Comparison of ENCODE assay signal across 14 cellular contexts in the genomic region with DNA sequence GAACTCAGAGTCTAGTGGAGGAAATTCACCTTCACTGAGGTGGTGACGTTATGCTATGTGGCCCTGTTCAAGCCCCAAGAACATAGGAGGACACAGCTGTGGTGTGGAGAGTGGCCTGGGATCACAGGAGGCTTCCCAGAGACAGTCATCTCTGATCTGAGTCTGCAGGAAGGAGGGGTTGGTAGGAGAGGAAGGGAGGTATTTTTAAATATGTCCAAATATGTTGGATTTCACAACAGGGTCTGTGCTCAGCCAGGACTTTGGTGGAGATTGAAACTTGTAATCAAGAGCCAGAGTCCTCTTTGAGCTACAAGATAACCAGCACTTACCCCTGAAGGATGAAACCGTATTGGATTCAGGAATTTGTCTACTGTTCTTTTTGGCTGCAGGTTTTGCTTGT. TPM values are rescaled to one million over a fixed set of nuclear protein-coding genes. Genes with fewer than 3 reads are reported as not detected.
DNase-seq lines count a peak whose midpoint lies in the region; ATAC-seq and TF ChIP-seq lines count a peak whose summit lies in the region.
"Had no signal": no experiment of that assay in that cellular context is flagged by ENCODE, and none has a peak within 500 bp of the region (broad histone marks: within the 10 kb centered on the region; RNA-seq: fewer than 3 reads in every experiment).

No MANE protein-coding gene starts in this region.

- in situ Hi-C loops in GM23248 (cut with MboI) = no loop called here

- H3K4me3 Mint-ChIP-seq in activated T-helper 2 cell treated with anti-CD3 and anti-CD28 coated beads, Interferon-gamma antibody, Interleukin-2, Interleukin-4, amounts not matched to agents 10 μg/mL and 5 μg/mL and 100 μg/mL, durations not matched to agents 14 hours and 24 hours and 36 hours (ENCODE audit: low read depth) = no peak overlapping the region
- H3K4me3 Mint-ChIP-seq: activated T-helper 1 cell treated with anti-CD3 and anti-CD28 coated beads, Interleukin-12 subunit alpha, Interleukin-12 subunit beta, Interleukin-2, Interleukin-4 antibody, amounts not matched to agents 30 ng/mL and 10 ng/mL and 1 ng/mL, durations not matched to agents 14 hours and 24 hours and 36 hours; CD4-positive, CD25-positive, alpha-beta regulatory T cell had no signal

- H3K4me1 Mint-ChIP-seq in activated T-helper 2 cell treated with anti-CD3 and anti-CD28 coated beads, Interferon-gamma antibody, Interleukin-2, Interleukin-4, amounts not matched to agents 10 μg/mL and 5 μg/mL and 100 μg/mL, durations not matched to agents 14 hours and 24 hours and 36 hours (ENCODE audit: low read depth) = no peaks in the 10 kb centered on the region
- H3K4me1 Mint-ChIP-seq: CD4-positive, CD25-positive, alpha-beta regulatory T cell had no signal

- peaks cover 14% of the 10 kb centered on the region for H3K4me1 ChIP-seq in GM23248 (ENCODE audit: insufficient read depth)
- H3K4me1 ChIP-seq in gastroesophageal sphincter = peaks cover 13 to 44% (median 15%) of the 10 kb centered on the region in 3 donors
- no peaks in the 10 kb centered on the region for H3K4me1 ChIP-seq in psoas muscle

- H3K4me2 ChIP-seq in GM23248 (ENCODE audit: unreplicated experiment) = no peak overlapping the region

- WGBS in GM23248 (ENCODE audit: low coverage in 1 of 2, low lambda C conversion rate in 2 of 2, missing lambda C conversion rate in 2 of 2), 2 experiments = 18 to 19% methylated on average over 2 of the region's 2 CpGs
- WGBS in gastroesophageal sphincter (ENCODE audit: low coverage in 1 of 2), 2 donors = 18 to 33% methylated on average over 1 to 2 of the region's 2 CpGs
- 72 to 74% (median 72%) methylated on average over 2 of the region's 2 CpGs for WGBS in psoas muscle, 3 donors

- H3K9me3 ChIP-seq in GM23248 (ENCODE audit: low read depth) (no peaks in the 10 kb centered on the region), gastroesophageal sphincter (no peaks in the 10 kb centered on the region), psoas muscle (no peaks in the 10 kb centered on the region)

- no peak overlapping the region for H3K27ac Mint-ChIP-seq in activated T-helper 2 cell treated with anti-CD3 and anti-CD28 coated beads, Interferon-gamma antibody, Interleukin-2, Interleukin-4, amounts not matched to agents 10 μg/mL and 5 μg/mL and 100 μg/mL, durations not matched to agents 14 hours and 24 hours and 36 hours
- H3K27ac Mint-ChIP-seq: activated T-helper 1 cell treated with anti-CD3 and anti-CD28 coated beads, Interleukin-12 subunit alpha, Interleukin-12 subunit beta, Interleukin-2, Interleukin-4 antibody, amounts not matched to agents 30 ng/mL and 10 ng/mL and 1 ng/mL, durations not matched to agents 14 hours and 24 hours and 36 hours; CD4-positive, CD25-positive, alpha-beta regulatory T cell had no signal

- H3K36me3 ChIP-seq in GM23248 (ENCODE audit: low read depth) (no peaks in the 10 kb centered on the region), gastroesophageal sphincter (no peaks in the 10 kb centered on the region), psoas muscle (ENCODE audit: insufficient read depth in 1 of 2, low read depth in 1 of 2) (no peaks in the 10 kb centered on the region)

- DNase-seq in GM23248 (peak; percentile 74), OCI-M1 (lab: John Stamatoyannopoulos, UW) (peak; percentile 14), psoas muscle (no peak), Ammon's horn (ENCODE audit: low spot score) (no peak)
- no peak for DNase-seq in stimulated activated CD4-positive, alpha-beta T cell treated with anti-CD3 and anti-CD28 coated beads, Interleukin-15, amount 100 ng/mL, for 24 hours
- no peak for DNase-seq in activated T-helper 2 cell treated with anti-CD3 and anti-CD28 coated beads, Interferon-gamma antibody, Interleukin-2, Interleukin-4, amounts not matched to agents 10 μg/mL and 5 μg/mL and 100 μg/mL, durations not matched to agents 14 hours and 24 hours and 36 hours (ENCODE audit: low spot score)
- DNase-seq: activated CD4-positive, alpha-beta T cell treated with anti-CD3 and anti-CD28 coated beads for 4 hours; CD4-positive, CD25-positive, alpha-beta regulatory T cell; NCI-H1092 treated with DMSO at 0.1 percent for 48 hours; NCI-H2227 treated with DMSO at 0.1 percent for 48 hours; stimulated activated naive CD8-positive, alpha-beta T cell treated with anti-CD3 and anti-CD28 coated beads, Interleukin-15, Interleukin-2, amounts not matched to agents 100 U/mL and 50 U/mL, for 24 hours had no signal

- TF ChIP-seq POLR2A in gastroesophageal sphincter (IDR thresholded peaks at IDR 0.05) = no peak

- H3K79me2 ChIP-seq in GM23248 (ENCODE audit: insufficient read depth) = no peaks in the 10 kb centered on the region

- H3K9me3 Mint-ChIP-seq in activated T-helper 2 cell treated with anti-CD3 and anti-CD28 coated beads, Interferon-gamma antibody, Interleukin-2, Interleukin-4, amounts not matched to agents 10 μg/mL and 5 μg/mL and 100 μg/mL, durations not matched to agents 14 hours and 24 hours and 36 hours = peaks cover under 1% of the 10 kb centered on the region
- H3K9me3 Mint-ChIP-seq: activated T-helper 1 cell treated with anti-CD3 and anti-CD28 coated beads, Interleukin-12 subunit alpha, Interleukin-12 subunit beta, Interleukin-2, Interleukin-4 antibody, amounts not matched to agents 30 ng/mL and 10 ng/mL and 1 ng/mL, durations not matched to agents 14 hours and 24 hours and 36 hours had no signal

- no peaks in the 10 kb centered on the region for H4K20me1 ChIP-seq in GM23248 (ENCODE audit: insufficient read depth)

- H2AFZ ChIP-seq in GM23248 = peak overlapping the region; percentile 55

- H3K9me2 ChIP-seq in GM23248 (ENCODE audit: insufficient read depth) = no peaks in the 10 kb centered on the region

- H3K27ac ChIP-seq in GM23248 = no peak overlapping the region
- peak overlapping the region in 2 of 4 donors; percentile 17 to 19 for H3K27ac ChIP-seq in gastroesophageal sphincter
- H3K27ac ChIP-seq in psoas muscle = no peak overlapping the region

- H3K27me3 Mint-ChIP-seq in activated T-helper 2 cell treated with anti-CD3 and anti-CD28 coated beads, Interferon-gamma antibody, Interleukin-2, Interleukin-4, amounts not matched to agents 10 μg/mL and 5 μg/mL and 100 μg/mL, durations not matched to agents 14 hours and 24 hours and 36 hours (ENCODE audit: low read depth) = peaks cover 15% of the 10 kb centered on the region

- H3K4me3 ChIP-seq in GM23248 (no peak overlapping the region), gastroesophageal sphincter (no peak overlapping the region), psoas muscle (no peak overlapping the region)

- no peak for TF ChIP-seq EP300 in gastroesophageal sphincter (IDR thresholded peaks at IDR 0.05)

- H3K9ac ChIP-seq in GM23248 = no peak overlapping the region

- ATAC-seq in gastroesophageal sphincter (peak; percentile 88), psoas muscle (peak in 3 of 4 donors; percentile 60 to 72 (median 65)), HG03520 (IDR thresholded peaks at IDR 0.05; ENCODE audit: unreplicated experiment) (no peak)
- ATAC-seq: stimulated activated naive CD8-positive, alpha-beta T cell treated with anti-CD3 and anti-CD28 coated beads, Interleukin-15, Interleukin-2, amounts not matched to agents 100 U/mL and 50 U/mL, for 24 hours had no signal

- H3F3A ChIP-seq in GM23248 (ENCODE audit: insufficient read depth) = no peaks in the 10 kb centered on the region

- H3K36me3 Mint-ChIP-seq in activated T-helper 2 cell treated with anti-CD3 and anti-CD28 coated beads, Interferon-gamma antibody, Interleukin-2, Interleukin-4, amounts not matched to agents 10 μg/mL and 5 μg/mL and 100 μg/mL, durations not matched to agents 14 hours and 24 hours and 36 hours (ENCODE audit: low read depth) = no peaks in the 10 kb centered on the region
- H3K36me3 Mint-ChIP-seq: CD4-positive, CD25-positive, alpha-beta regulatory T cell had no signal

- intact Hi-C loops in psoas muscle (cut with DNase I) = no loop called here
- intact Hi-C loops in activated T-helper 2 cell treated with anti-CD3 and anti-CD28 coated beads, Interferon-gamma antibody, Interleukin-2, Interleukin-4, amounts not matched to agents 10 μg/mL and 5 μg/mL and 100 μg/mL, durations not matched to agents 14 hours and 24 hours and 36 hours (cut with micrococcal nuclease) = no loop called here

- TF ChIP-seq CTCF in gastroesophageal sphincter (IDR thresholded peaks at IDR 0.05) (no peak), psoas muscle (IDR thresholded peaks at IDR 0.05) (no peak)

- no peaks in the 10 kb centered on the region for H3K27me3 ChIP-seq in GM23248 (replicated peaks; ENCODE audit: insufficient read depth)
- H3K27me3 ChIP-seq in gastroesophageal sphincter = no peaks in the 10 kb centered on the region
- no peaks in the 10 kb centered on the region for H3K27me3 ChIP-seq in psoas muscle (ENCODE audit: insufficient read depth in 3 of 3, low read length in 2 of 3)

RNA-seq across cellular contexts. Expression of a gene that starts 26.4 kb away (rescaled TPM):
- total RNA-seq in GM23248 (2014; rRNA removed; shearing (Covaris generic)) = 88.7 and 187 TPM in 2 replicates
- 9.5 and 11.7 TPM in 2 replicates for polyA plus RNA-seq in GM23248 (2016; fragmentation: Nextera tagmentation; extraction: Ambion mirVana)
- 100 to 1,000 TPM; 173 to 222 (median 192) TPM for total RNA-seq in gastroesophageal sphincter
- 10 to 100 TPM; 72.5 to 90.5 (median 75.2) TPM for total RNA-seq in psoas muscle
- polyA plus RNA-seq in psoas muscle = 10 to 100 TPM in 2 of 3 donors, 1 to 10 TPM in 1; 8.9 to 34.3 (median 15.3) TPM
- 49.0 and 52.5 TPM in 2 replicates for total RNA-seq in activated T-helper 2 cell treated with anti-CD3 and anti-CD28 coated beads, Interferon-gamma antibody, Interleukin-2, Interleukin-4, amounts not matched to agents 10 μg/mL and 5 μg/mL and 100 μg/mL, durations not matched to agents 14 hours and 24 hours and 36 hours

Comparison
In these comparisons a context has a peak if more than half of its experiments do, and no peak if none do; other contexts are left out.
1. DNase-seq: peak in GM23248 (single experiment) and OCI-M1 (single experiment); none in psoas muscle (0 of 2), stimulated activated CD4-positive, alpha-beta T cell treated with anti-CD3 and anti-CD28 coated beads, Interleukin-15, amount 100 ng/mL, for 24 hours (single experiment), activated T-helper 2 cell treated with anti-CD3 and anti-CD28 coated beads, Interferon-gamma antibody, Interleukin-2, Interleukin-4, amounts not matched to agents 10 μg/mL and 5 μg/mL and 100 μg/mL, durations not matched to agents 14 hours and 24 hours and 36 hours (single experiment) and Ammon's horn (single experiment).